Comparison of ENCODE assay signal across 8 cellular contexts in genomic region chr5:82022499-82022898, GRCh38.
"Had no signal": no experiment of that assay in that cellular context is flagged by ENCODE, and none has a peak within 500 bp of the region (broad histone marks: within the 10 kb centered on the region; RNA-seq: fewer than 3 reads in every experiment).

No MANE protein-coding gene starts in this region.

- H3K9me3 ChIP-seq: HAP-1 had no signal

- H3K27ac ChIP-seq: GM23248 had no signal

- H3K36me3 ChIP-seq: HAP-1 had no signal

- DNase-seq: GM23248, GOT3, H7, H9, HCEC 1CT, HFFc6 had no signal

- H3K4me3 ChIP-seq: GM23248, GM23338, HAP-1 had no signal
